ENCODE assay signal across 19 cellular contexts in genomic region chr14:76975865-76976622, GRCh38. TPM values are rescaled to one million over a fixed set of nuclear protein-coding genes. Genes with fewer than 3 reads are reported as not detected.
DNase-seq lines count a peak whose midpoint lies in the region; ATAC-seq, FAIRE-seq and TF ChIP-seq lines count a peak whose summit lies in the region.
"Had no signal": no experiment of that assay in that cellular context is flagged by ENCODE, and none has a peak within 500 bp of the region (broad histone marks: within the 10 kb centered on the region; RNA-seq: fewer than 3 reads in every experiment).

No MANE protein-coding gene starts in this region.

- H3K27ac ChIP-seq in H1 (ENCODE audit: low read depth, low read length) (no peak overlapping the region), upper lobe of right lung (no peak overlapping the region), colonic mucosa (no peak overlapping the region)
- H3K27ac ChIP-seq: WERI-Rb-1 had no signal

- TF ChIP-seq RAD21 in H1 (IDR thresholded peaks at IDR 0.05 in 1 of 2, conservative IDR thresholded peaks at IDR 0.05 in 1 of 2; ENCODE audit: low read depth in 2 of 2, low read length in 2 of 2), result no peak

- H3K79me1 ChIP-seq in H1 (ENCODE audit: low read depth, low read length), result no peaks in the 10 kb centered on the region

- H2AFZ ChIP-seq in H1 (ENCODE audit: low read length), result no peak overlapping the region

- H3K4me3 ChIP-seq in H1 (ENCODE audit: extremely low read depth in 1 of 4, insufficient read depth in 2 of 4, low read depth in 3 of 4, low read length in 4 of 4), result no peak overlapping the region
- no peak overlapping the region for H3K4me3 ChIP-seq in upper lobe of right lung
- no peak overlapping the region for H3K4me3 ChIP-seq in colonic mucosa
- H3K4me3 ChIP-seq: GM23338 had no signal

- POLR2A ChIA-PET in H1 (lab: Charles Lee; ENCODE audit: partially characterized antibody), result no interaction called here

- H3K9ac ChIP-seq in H1 (replicated peaks in 1 of 4; ENCODE audit: extremely low read depth in 1 of 4, low read depth in 3 of 4, low read length in 3 of 4), result no peak overlapping the region
- no peak overlapping the region for H3K9ac ChIP-seq in colonic mucosa (ENCODE audit: low read depth in 2 of 2, low read length in 2 of 2)

- H3K4me3 Mint-ChIP-seq in stimulated activated naive CD8-positive, alpha-beta T cell treated with anti-CD3 and anti-CD28 coated beads, Interleukin-15, Interleukin-2, amounts not matched to agents 100 ng/mL and 50 ng/mL, for 24 hours, result no peak overlapping the region
- no peak overlapping the region for H3K4me3 Mint-ChIP-seq in stimulated activated naive CD8-positive, alpha-beta T cell treated with anti-CD3 and anti-CD28 coated beads, Interleukin-15, amount 100 ng/mL, for 72 hours
- H3K4me3 Mint-ChIP-seq in memory B cell, result no peak overlapping the region
- H3K4me3 Mint-ChIP-seq: activated CD8-positive, alpha-beta T cell treated with anti-CD3 and anti-CD28 coated beads for 36 hours; CD8-positive, alpha-beta T cell; GM23338 had no signal

- H3K9me3 ChIP-seq in H1 (ENCODE audit: insufficient read depth in 2 of 2, low read depth in 1 of 2, low read length in 1 of 2), result no peaks in the 10 kb centered on the region
- no peaks in the 10 kb centered on the region for H3K9me3 ChIP-seq in upper lobe of right lung
- no peaks in the 10 kb centered on the region for H3K9me3 ChIP-seq in colonic mucosa

- no peak overlapping the region for H4K91ac ChIP-seq in H1 (replicated peaks; ENCODE audit: insufficient read length, low read length)

- no peak overlapping the region for H3K14ac ChIP-seq in H1 (ENCODE audit: insufficient read length)

- no peak overlapping the region for H4K8ac ChIP-seq in H1 (ENCODE audit: extremely low read depth, insufficient read depth, low read length)

- no peak overlapping the region for H3K23ac ChIP-seq in H1 (ENCODE audit: insufficient read length)

- H3K79me2 ChIP-seq in H1 (ENCODE audit: control insufficient read depth in 1 of 2, insufficient read depth in 2 of 2, low read length in 2 of 2), result no peaks in the 10 kb centered on the region

- H3K4me1 ChIP-seq in H1 (replicated peaks in 1 of 4; ENCODE audit: control insufficient read depth in 3 of 4, insufficient read depth in 4 of 4, low read length in 3 of 4) (peaks cover 0 to 16% (median 3%) of the 10 kb centered on the region in 4 experiments; a peak in 6 of 7 replicates), upper lobe of right lung (peaks cover 4% of the 10 kb centered on the region), colonic mucosa (no peaks in the 10 kb centered on the region)

- 89% methylated on average over 9 of the region's 10 CpGs; no CpG with 5 or more reads in 1 of the 2 experiments for WGBS in H1 (ENCODE audit: extremely low coverage in 1 of 2, insufficient coverage in 1 of 2, insufficient read length in 1 of 2, insufficient replicate concordance in 2 of 2, low coverage in 1 of 2, low lambda C conversion rate in 2 of 2, missing lambda C conversion rate in 1 of 2), 2 experiments

- H3K36me3 Mint-ChIP-seq in stimulated activated naive CD8-positive, alpha-beta T cell treated with anti-CD3 and anti-CD28 coated beads, Interleukin-15, Interleukin-2, amounts not matched to agents 100 ng/mL and 50 ng/mL, for 24 hours (ENCODE audit: low read depth), result no peaks in the 10 kb centered on the region
- no peaks in the 10 kb centered on the region for H3K36me3 Mint-ChIP-seq in memory B cell
- H3K36me3 Mint-ChIP-seq: CD8-positive, alpha-beta T cell; IgD-negative memory B cell had no signal

- peak overlapping the region; percentile 96; the same call in 1 of the 2 replicates for H2BK12ac ChIP-seq in H1 (ENCODE audit: low read depth, low read length)

- H2BK120ac ChIP-seq in H1 (replicated peaks; ENCODE audit: low read depth, low read length), result no peak overlapping the region

- DNase-seq in stimulated activated naive CD8-positive, alpha-beta T cell treated with anti-CD3 and anti-CD28 coated beads, Interleukin-15, amount 100 ng/mL, for 72 hours, result no peak
- no peak for DNase-seq in H1 (ENCODE audit: low read depth in 1 of 2, low spot score in 2 of 2)
- DNase-seq in memory B cell (ENCODE audit: low spot score in 2 of 2), result no peak
- peak; percentile 71 for DNase-seq in upper lobe of right lung
- no peak for DNase-seq in colonic mucosa
- no peak for DNase-seq in T-helper 1 cell
- DNase-seq in SKM-1 treated with dmso at 0.1 percent for 144 hours (lab: John Stamatoyannopoulos, UW; ENCODE audit: unreplicated experiment), result no peak
- DNase-seq: activated CD8-positive, alpha-beta T cell treated with anti-CD3 and anti-CD28 coated beads for 36 hours; CD8-positive, alpha-beta T cell; central memory CD4-positive, alpha-beta T cell; effector CD8-positive, alpha-beta T cell; MV-4-11; NCI-H2029; stimulated activated CD4-positive, alpha-beta T cell treated with anti-CD3 and anti-CD28 coated beads, Interleukin-1b, Interleukin-23, amount 100 ng/mL, for 48 hours; WERI-Rb-1 had no signal

- FAIRE-seq in H1 (lab: Jason Lieb, UNC), result no peak
- FAIRE-seq: islet of Langerhans had no signal

- no peaks in the 10 kb centered on the region for H3K23me2 ChIP-seq in H1 (ENCODE audit: low read depth, low read length)

- H2BK20ac ChIP-seq in H1 (ENCODE audit: low read length), result no peak overlapping the region; the same call in 1 of the 2 replicates

- peak overlapping the region; percentile 60 for H3K18ac ChIP-seq in H1 (ENCODE audit: extremely low read depth, low read length)

- TF ChIP-seq CTCF in H1 (IDR thresholded peaks at IDR 0.05; ENCODE audit: control extremely low read depth in 1 of 3, insufficient read depth in 1 of 3, low read depth in 1 of 3, low read length in 3 of 3) (no peak), upper lobe of right lung (IDR thresholded peaks at IDR 0.05) (no peak), colonic mucosa (IDR thresholded peaks at IDR 0.05) (no peak)

- no peak overlapping the region for H3K56ac ChIP-seq in H1 (replicated peaks; ENCODE audit: insufficient read length, low read depth, low read length)

- TF ChIP-seq POLR2A in H1 (IDR thresholded peaks at IDR 0.05; ENCODE audit: control extremely low read depth in 1 of 2, low read depth in 2 of 2, low read length in 2 of 2), result no peak

- no peak overlapping the region for H3K4me2 ChIP-seq in H1 (ENCODE audit: insufficient read depth in 1 of 2, low read depth in 2 of 2, low read length in 2 of 2)
- H3K4me2 ChIP-seq: GM23338 had no signal

- 0 out of 2 replicates have a peak overlapping the region, but pooled peaks have one; percentile 1 for H2BK5ac ChIP-seq in H1 (ENCODE audit: low read depth, low read length)

- peaks cover 2% of the 10 kb centered on the region for H3K9me3 Mint-ChIP-seq in stimulated activated naive CD8-positive, alpha-beta T cell treated with anti-CD3 and anti-CD28 coated beads, Interleukin-15, Interleukin-2, amounts not matched to agents 100 ng/mL and 50 ng/mL, for 24 hours
- peaks cover 0 to 1% of the 10 kb centered on the region in 2 donors for H3K9me3 Mint-ChIP-seq in stimulated activated naive CD8-positive, alpha-beta T cell treated with anti-CD3 and anti-CD28 coated beads, Interleukin-15, amount 100 ng/mL, for 72 hours
- no peaks in the 10 kb centered on the region for H3K9me3 Mint-ChIP-seq in memory B cell
- H3K9me3 Mint-ChIP-seq: CD8-positive, alpha-beta T cell; GM23338; IgD-negative memory B cell had no signal

- no peaks in the 10 kb centered on the region for H4K20me1 ChIP-seq in H1 (replicated peaks in 1 of 2; ENCODE audit: control insufficient read depth in 1 of 2, insufficient read depth in 2 of 2, low read length in 2 of 2)

- TF ChIP-seq EP300 in H1 (IDR thresholded peaks at IDR 0.05; ENCODE audit: borderline replicate concordance in 1 of 2, low read depth in 2 of 2, low read length in 2 of 2), result no peak

- CTCF ChIA-PET in H1 (lab: Charles Lee; ENCODE audit: partially characterized antibody), result interaction anchor here (0.7 to 5.3 kb wide), 9 partner anchors 10 to 100 kb away, joined by 3 to 28 read pairs (median 4); no protein-coding TSS in a partner anchor

- ATAC-seq in stimulated activated naive CD8-positive, alpha-beta T cell treated with anti-CD3 and anti-CD28 coated beads, Interleukin-15, amount 100 ng/mL, for 72 hours, result no peak
- no peak for ATAC-seq in memory B cell (ENCODE audit: low read depth)
- ATAC-seq in upper lobe of right lung, result peak; percentile 47
- ATAC-seq: activated CD8-positive, alpha-beta T cell treated with anti-CD3 and anti-CD28 coated beads for 36 hours; CD8-positive, alpha-beta T cell; GM23338 had no signal

- H2BK15ac ChIP-seq in H1 (ENCODE audit: low read length), result peak overlapping the region; percentile 92

- H3K27me3 Mint-ChIP-seq in stimulated activated naive CD8-positive, alpha-beta T cell treated with anti-CD3 and anti-CD28 coated beads, Interleukin-15, Interleukin-2, amounts not matched to agents 100 ng/mL and 50 ng/mL, for 24 hours, result no peaks in the 10 kb centered on the region
- no peaks in the 10 kb centered on the region for H3K27me3 Mint-ChIP-seq in stimulated activated naive CD8-positive, alpha-beta T cell treated with anti-CD3 and anti-CD28 coated beads, Interleukin-15, amount 100 ng/mL, for 72 hours
- H3K27me3 Mint-ChIP-seq in memory B cell, result no peaks in the 10 kb centered on the region
- H3K27me3 Mint-ChIP-seq: activated CD8-positive, alpha-beta T cell treated with anti-CD3 and anti-CD28 coated beads for 36 hours; IgD-negative memory B cell had no signal

- H3K27ac Mint-ChIP-seq in stimulated activated naive CD8-positive, alpha-beta T cell treated with anti-CD3 and anti-CD28 coated beads, Interleukin-15, Interleukin-2, amounts not matched to agents 100 ng/mL and 50 ng/mL, for 24 hours, result peak overlapping the region; percentile 21
- peak overlapping the region in 1 of 2 donors; percentile 48 for H3K27ac Mint-ChIP-seq in stimulated activated naive CD8-positive, alpha-beta T cell treated with anti-CD3 and anti-CD28 coated beads, Interleukin-15, amount 100 ng/mL, for 72 hours
- H3K27ac Mint-ChIP-seq in memory B cell, result peak overlapping the region; percentile 83
- H3K27ac Mint-ChIP-seq: CD8-positive, alpha-beta T cell; GM23338 had no signal

- H3K4me1 Mint-ChIP-seq in stimulated activated naive CD8-positive, alpha-beta T cell treated with anti-CD3 and anti-CD28 coated beads, Interleukin-15, Interleukin-2, amounts not matched to agents 100 ng/mL and 50 ng/mL, for 24 hours (ENCODE audit: low read depth), result peaks cover 42% of the 10 kb centered on the region
- peaks cover 50% of the 10 kb centered on the region for H3K4me1 Mint-ChIP-seq in stimulated activated naive CD8-positive, alpha-beta T cell treated with anti-CD3 and anti-CD28 coated beads, Interleukin-15, amount 100 ng/mL, for 72 hours
- H3K4me1 Mint-ChIP-seq in memory B cell, result peaks cover 9% of the 10 kb centered on the region

- H3K4ac ChIP-seq in H1 (replicated peaks; ENCODE audit: insufficient read length, low read depth, low read length), result no peak overlapping the region

- H4K5ac ChIP-seq in H1 (ENCODE audit: insufficient read length, low read depth, low read length), result no peak overlapping the region

- intact Hi-C loops in upper lobe of right lung (cut with DNase I) (no loop called here), colonic mucosa (cut with DNase I) (no loop called here)

- H2AK5ac ChIP-seq in H1 (ENCODE audit: low read depth, low read length), result no peak overlapping the region

- H3K27me3 ChIP-seq in H1 (replicated peaks in 1 of 4; ENCODE audit: control insufficient read depth in 3 of 4, extremely low read depth in 1 of 4, insufficient read depth in 3 of 4, low read length in 3 of 4) (no peaks in the 10 kb centered on the region), upper lobe of right lung (no peaks in the 10 kb centered on the region), colonic mucosa (no peaks in the 10 kb centered on the region)

- H3K36me3 ChIP-seq in H1 (ENCODE audit: control insufficient read depth in 2 of 4, insufficient read depth in 4 of 4, low read length in 3 of 4), result no peaks in the 10 kb centered on the region
- H3K36me3 ChIP-seq in upper lobe of right lung, result no peaks in the 10 kb centered on the region
- H3K36me3 ChIP-seq in colonic mucosa, result no peaks in the 10 kb centered on the region
- H3K36me3 ChIP-seq: WERI-Rb-1 had no signal

RNA-seq across cellular contexts. Expression of gene IRF2BPL, which starts 52.5 kb away (rescaled TPM):
- total RNA-seq in H1 (2021; fragmentation: NEBNext Ultra II Directional; extraction: Animal tissue kit (Norgen Biotek cat#: 25700)), result 57.0 and 59.6 TPM in 2 replicates
- polyA plus RNA-seq in H1 (2011; rRNA removed), result 18.8 and 32.1 TPM in 2 replicates
- 22.0 TPM for polyA plus RNA-seq in H1 (2011; cell fraction: cytosol; rRNA removed)
- 27.5 TPM for polyA plus RNA-seq in H1 (2011; cell fraction: nucleus; rRNA removed)
- polyA plus RNA-seq in H1 (2012, experiment 1 of 2), result 36.5 to 43.3 TPM (median 39.3 TPM) in 4 replicates
- 26.8 TPM for polyA plus RNA-seq in H1 (2012, experiment 2 of 2)
- 21.9 TPM for polyA plus RNA-seq in H1 (2013, experiment 1 of 2)
- polyA plus RNA-seq in H1 (2013, experiment 2 of 2), result 22.6 TPM
- polyA minus RNA-seq in H1 (2011; rRNA and poly(A)+ RNA removed), result 7.7 and 12.6 TPM in 2 replicates
- 47.4 TPM for polyA minus RNA-seq in H1 (2011; cell fraction: cytosol; rRNA and poly(A)+ RNA removed)
- polyA minus RNA-seq in H1 (2011; cell fraction: nucleus; rRNA and poly(A)+ RNA removed), result 25.9 TPM
- total RNA-seq in upper lobe of right lung (50.6 TPM), colonic mucosa (10 to 100 TPM; 18.3 to 27.1 TPM)
